In the genomic region with DNA sequence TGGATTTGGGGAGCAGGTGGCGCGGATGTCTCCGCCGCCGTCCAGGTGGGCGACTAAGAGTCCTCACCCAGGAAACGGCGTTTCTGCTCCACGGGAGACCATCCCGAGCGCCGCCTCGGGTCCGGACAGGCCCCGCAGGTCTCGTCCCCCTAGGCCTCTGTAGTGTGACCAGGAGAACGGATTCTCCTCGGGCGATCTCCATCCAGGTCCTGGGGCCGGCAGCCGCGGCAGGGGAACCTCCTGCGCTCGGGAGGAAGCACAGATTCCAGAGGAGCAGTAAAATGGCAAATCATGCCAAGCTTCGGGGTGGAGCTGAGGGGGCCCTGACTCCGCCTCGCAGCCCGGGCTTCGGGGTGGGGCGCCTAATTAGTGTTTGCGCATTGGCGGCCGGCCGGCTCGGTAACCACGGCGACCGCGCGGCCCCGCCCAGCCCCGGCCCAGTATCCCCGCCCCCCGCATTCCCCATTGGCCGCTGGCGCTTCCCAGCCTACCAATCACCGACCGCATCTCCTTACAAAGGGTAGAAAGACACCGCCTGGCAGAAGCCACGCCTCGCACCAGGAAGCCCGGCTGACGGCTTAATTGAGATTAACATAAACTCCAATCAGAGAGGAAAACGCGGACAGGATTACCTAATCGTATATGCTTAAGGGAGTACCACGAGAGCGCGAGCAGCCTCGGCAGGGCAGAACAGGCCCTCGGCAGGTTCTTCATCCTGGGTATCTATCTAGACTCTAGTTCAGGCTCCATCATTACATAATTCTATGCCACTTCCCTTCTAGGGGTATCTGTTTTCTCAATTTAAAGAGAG, we compare ENCODE assay signal across 8 cellular contexts.
DNase-seq lines count a peak whose midpoint lies in the region; ATAC-seq and TF ChIP-seq lines count a peak whose summit lies in the region.

No MANE protein-coding gene starts in this region.

- no peaks in the 10 kb centered on the region for H3K9me3 ChIP-seq in lower lobe of right lung

- H3K27ac ChIP-seq in lower lobe of right lung = peak overlapping the region; percentile 97

- intact Hi-C loops in lower lobe of right lung (cut with DNase I) = no loop called here

- H3K4me1 ChIP-seq in lower lobe of right lung = peaks cover 13% of the 10 kb centered on the region

- no peak for TF ChIP-seq CTCF in lower lobe of right lung (IDR thresholded peaks at IDR 0.05)

- peak; percentile 88 for ATAC-seq in GM19468 (IDR thresholded peaks at IDR 0.05; ENCODE audit: extremely low read depth, unreplicated experiment)
- peak; percentile 97 to 98 for ATAC-seq in lower lobe of right lung

- DNase-seq in CMK (ENCODE audit: low read depth) (peak; percentile 69), HS-27A (ENCODE audit: low read depth) (peak; percentile 61), NK-92 (lab: John Stamatoyannopoulos, UW; ENCODE audit: unreplicated experiment) (peak; percentile 73), lower lobe of right lung (peak; percentile 97)
- peak; percentile 97 for DNase-seq in activated CD8-positive, alpha-beta memory T cell treated with anti-CD3 and anti-CD28 coated beads for 24 hours
- peak; percentile 93 for DNase-seq in effector CD4-positive, alpha-beta T cell
- peak; percentile 86 to 91 (median 87) for DNase-seq in stimulated activated CD4-positive, alpha-beta T cell treated with anti-CD3 and anti-CD28 coated beads, TNF-alpha, amount 100 ng/mL, for 1 hour (ENCODE audit: low read depth in 3 of 3, low spot score in 1 of 3)

- H3K27me3 ChIP-seq in lower lobe of right lung (ENCODE audit: low read depth) = no peaks in the 10 kb centered on the region

- H3K4me3 ChIP-seq in lower lobe of right lung = peak overlapping the region; percentile 81

- no peaks in the 10 kb centered on the region for H3K36me3 ChIP-seq in lower lobe of right lung

Comparison
In these comparisons a context has a peak if more than half of its experiments do, and no peak if none do; other contexts are left out.
1. Peak in every context shown above with its lines: DNase-seq, ATAC-seq, H3K4me3 ChIP-seq and H3K27ac ChIP-seq.